In genomic region chr15:87439090-87439489, GRCh38 we compare ENCODE assay signal across 11 cellular contexts.
"Had no signal": no experiment of that assay in that cellular context is flagged by ENCODE, and none has a peak within 500 bp of the region (broad histone marks: within the 10 kb centered on the region; RNA-seq: fewer than 3 reads in every experiment).

No MANE protein-coding gene starts in this region.

- DNase-seq: GM23248, GOT3, H7, H9, HCEC 1CT, HFFc6 had no signal

- H3K27ac ChIP-seq: GM23248 had no signal

- H2AFZ ChIP-seq: GM23248, GM23338 had no signal

- ATAC-seq: GM23338, HCT116 had no signal

- H3K9me3 ChIP-seq: HAP-1 had no signal

- H3K4me2 ChIP-seq: GM23338 had no signal

- H3K4me3 ChIP-seq: GM23248, GM23338, HAP-1 had no signal

- H3K4me1 ChIP-seq: HAP-1 had no signal

- H3K9ac ChIP-seq: GM23248 had no signal

- FAIRE-seq: H1, H54 had no signal

- H3K36me3 ChIP-seq: HAP-1 had no signal
